Comparison of ENCODE assay signal across 9 cellular contexts in genomic region chr6:11144393-11144829, GRCh38. TPM values are rescaled to one million over a fixed set of nuclear protein-coding genes. Genes with fewer than 3 reads are reported as not detected.
DNase-seq lines count a peak whose midpoint lies in the region; ATAC-seq and TF ChIP-seq lines count a peak whose summit lies in the region.
"Had no signal": no experiment of that assay in that cellular context is flagged by ENCODE, and none has a peak within 500 bp of the region (broad histone marks: within the 10 kb centered on the region; RNA-seq: fewer than 3 reads in every experiment).

No MANE protein-coding gene starts in this region.

- no peaks in the 10 kb centered on the region for H3K27me3 ChIP-seq in dorsolateral prefrontal cortex
- no peaks in the 10 kb centered on the region for H3K27me3 ChIP-seq in lower lobe of right lung (ENCODE audit: low read depth)

- peak; percentile 79 for ATAC-seq in HG02938 (IDR thresholded peaks at IDR 0.05; ENCODE audit: unreplicated experiment)
- peak; percentile 92 to 97 for ATAC-seq in lower lobe of right lung

- H3K4me1 ChIP-seq in lower lobe of right lung = no peaks in the 10 kb centered on the region

- DNase-seq in NCI-H524 (lab: John Stamatoyannopoulos, UW) = peak; percentile 47 to 63
- no peak for DNase-seq in NCI-H524 treated with DMSO at 0.1 percent for 48 hours (lab: John Stamatoyannopoulos, UW)
- peak; percentile 26 to 80 for DNase-seq in NCI-H526 (lab: John Stamatoyannopoulos, UW)
- DNase-seq in activated CD4-positive, alpha-beta T cell treated with anti-CD3 and anti-CD28 coated beads, Interleukin-2, amount 50 U/mL, for 24 hours (ENCODE audit: low read depth in 1 of 2, low spot score in 1 of 2) = peak; percentile 48 to 71
- DNase-seq in dorsolateral prefrontal cortex = peak; percentile 70 to 84 (median 76)
- peak; percentile 82 for DNase-seq in lower lobe of right lung
- peak; percentile 32 for DNase-seq in stimulated activated CD8-positive, alpha-beta memory T cell treated with anti-CD3 and anti-CD28 coated beads, Interleukin-12 subunit alpha, Interleukin-12 subunit beta, amount 100 ng/mL, for 24 hours (ENCODE audit: extremely low read depth)

- H3K9me3 ChIP-seq in lower lobe of right lung = no peaks in the 10 kb centered on the region

- H3K27ac ChIP-seq in dorsolateral prefrontal cortex (no peak overlapping the region), lower lobe of right lung (no peak overlapping the region)

- no peaks in the 10 kb centered on the region for H3K36me3 ChIP-seq in lower lobe of right lung

- intact Hi-C loops in dorsolateral prefrontal cortex (cut with DNase I) (loop anchor here in 1 of 2 donors (1.0 to 5.0 kb wide), 2 partner anchors 52 to 352 kb away; partner anchors contain the start of gene SMIM13), lower lobe of right lung (cut with DNase I) (loop anchor here (10.0 kb wide), 1 partner anchor 350 kb away; no protein-coding TSS in a partner anchor)

- H3K4me3 ChIP-seq in dorsolateral prefrontal cortex (peak overlapping the region in 8 of 59 donors; percentile 3 to 47 (median 22)), lower lobe of right lung (no peak overlapping the region)

- peak; percentile 85 to 99 (median 95) for TF ChIP-seq CTCF in dorsolateral prefrontal cortex (IDR thresholded peaks at IDR 0.05 in 54 of 56, conservative IDR thresholded peaks at IDR 0.05 in 2 of 56; ENCODE audit: low read depth in 1 of 56, partially characterized antibody in 56 of 56)
- TF ChIP-seq CTCF in lower lobe of right lung (IDR thresholded peaks at IDR 0.05) = peak; percentile 94

RNA-seq across cellular contexts. Expression of gene ERVFRD-1, which starts 32.9 kb away (rescaled TPM):
- total RNA-seq in dorsolateral prefrontal cortex = under 1 TPM in 1 of 120 experiments, not detected in 119; 0.20 TPM
- total RNA-seq in lower lobe of right lung = 0.65 TPM
- total RNA-seq: urinary bladder had no signal

RNA-seq across cellular contexts. Expression of gene SMIM13, which starts 50.8 kb away (rescaled TPM):
- total RNA-seq in dorsolateral prefrontal cortex (10 to 100 TPM; 31.0 to 65.1 (median 50.3) TPM), lower lobe of right lung (7.9 TPM)
